In genomic region chr6:43853066-43853650, GRCh38 we compare ENCODE assay signal across 1 cellular context.
TF ChIP-seq lines count a peak whose summit lies in the region.

No MANE protein-coding gene starts in this region.

TF ChIP-seq in GM23338, 12 proteins besides CTCF, POLR2A, EP300 and RAD21 (continued from another document):
- TF ChIP-seq ETS1 (IDR thresholded peaks at IDR 0.05) (no peak), REST (IDR thresholded peaks at IDR 0.05; ENCODE audit: unreplicated experiment) (no peak)
